ENCODE assay signal across 8 cellular contexts in the genomic region with DNA sequence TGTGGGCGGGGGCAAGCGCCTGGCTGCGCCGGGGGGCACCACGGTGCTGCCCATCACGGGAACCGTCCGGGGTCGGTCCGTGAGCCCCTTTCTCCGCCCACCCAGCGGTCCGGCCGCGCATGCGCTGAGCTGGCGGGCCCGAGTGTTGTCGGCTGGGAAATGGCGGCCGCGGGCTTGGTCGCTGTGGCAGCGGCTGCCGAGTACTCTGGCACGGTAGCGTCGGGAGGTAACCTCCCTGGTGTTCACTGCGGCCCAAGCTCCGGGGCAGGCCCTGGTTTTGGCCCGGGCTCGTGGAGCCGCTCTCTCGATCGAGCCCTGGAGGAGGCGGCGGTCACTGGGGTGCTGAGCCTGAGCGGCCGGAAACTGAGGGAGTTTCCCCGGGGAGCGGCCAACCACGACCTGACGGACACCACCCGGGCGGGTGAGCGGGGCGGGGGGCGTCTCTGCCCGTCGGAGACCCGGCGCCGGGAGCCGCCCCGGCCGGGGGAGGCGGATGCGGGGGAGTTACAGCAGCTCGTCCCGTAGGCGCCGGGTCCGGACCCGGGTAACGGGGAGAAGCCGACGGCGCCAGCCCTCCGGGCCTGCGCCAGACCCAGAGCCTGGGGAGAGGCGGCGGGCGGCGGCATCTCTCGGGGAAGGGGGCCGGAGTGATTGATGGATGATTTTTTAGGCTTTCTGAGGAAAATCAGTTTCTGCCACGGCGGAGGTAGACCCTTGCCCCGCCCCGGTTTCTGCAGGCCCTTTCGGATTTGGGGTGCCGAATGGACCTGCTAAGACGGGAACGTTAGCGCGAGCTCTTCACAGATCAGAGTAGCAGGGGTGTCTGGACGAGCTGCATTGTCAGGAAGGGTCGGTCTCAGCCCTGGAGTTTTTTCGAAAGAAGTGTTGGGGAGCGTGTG. TPM values are rescaled to one million over a fixed set of nuclear protein-coding genes. Genes with fewer than 3 reads are reported as not detected.
A peak's percentile ranks its signal among the peaks of the same experiment; 100 is the strongest.
DNase-seq lines count a peak whose midpoint lies in the region; ATAC-seq and TF ChIP-seq lines count a peak whose summit lies in the region.

A gene (plus strand): TSS at position 135 of the 899 bp plus-strand sequence. CDS start 25 bp downstream, at position 160.

- peak within 1 kb of the TSS; percentile 86 for H3K9ac ChIP-seq in parathyroid adenoma

- peak within 1 kb of the TSS; percentile 95 for H3K4me2 ChIP-seq in parathyroid adenoma (ENCODE audit: low read length)

- H3K27ac ChIP-seq in cardiac muscle cell = peak within 1 kb of the TSS; percentile 96
- H3K27ac ChIP-seq in parathyroid adenoma = peak within 1 kb of the TSS; percentile 91
- H3K27ac ChIP-seq in tibial artery = peak within 1 kb of the TSS; percentile 92 to 95

- H3K4me3 Mint-ChIP-seq in activated naive CD8-positive, alpha-beta T cell treated with anti-CD3 and anti-CD28 coated beads, Interleukin-2, amount 50 U/mL, for 24 hours = peak within 1 kb of the TSS; percentile 99

- H3K9me3 ChIP-seq in cardiac muscle cell (ENCODE audit: low read depth) = no peaks in the 10 kb centered on the region
- H3K9me3 ChIP-seq in parathyroid adenoma (ENCODE audit: control insufficient read depth, low read length) = no peaks in the 10 kb centered on the region
- H3K9me3 ChIP-seq in tibial artery = no peaks in the 10 kb centered on the region

- no peaks in the 10 kb centered on the region for H3K9me3 Mint-ChIP-seq in activated naive CD8-positive, alpha-beta T cell treated with anti-CD3 and anti-CD28 coated beads, Interleukin-2, amount 50 U/mL, for 24 hours

- H2AFZ ChIP-seq in parathyroid adenoma = peak within 1 kb of the TSS; percentile 99

- H3K27me3 Mint-ChIP-seq in activated naive CD8-positive, alpha-beta T cell treated with anti-CD3 and anti-CD28 coated beads, Interleukin-2, amount 50 U/mL, for 24 hours = no peaks in the 10 kb centered on the region

- H3K4me1 Mint-ChIP-seq in activated naive CD8-positive, alpha-beta T cell treated with anti-CD3 and anti-CD28 coated beads, Interleukin-2, amount 50 U/mL, for 24 hours = peaks cover 51% of the 10 kb centered on the region

- peak; percentile 81 for ATAC-seq in HG02571 (IDR thresholded peaks at IDR 0.05; ENCODE audit: unreplicated experiment)
- peak; percentile 64 for ATAC-seq in activated naive CD8-positive, alpha-beta T cell treated with anti-CD3 and anti-CD28 coated beads, Interleukin-2, amount 50 U/mL, for 24 hours

- peak within 1 kb of the TSS; percentile 93 for H3K4me3 ChIP-seq in GM12864 (ENCODE audit: low read depth, low read length)
- H3K4me3 ChIP-seq in cardiac muscle cell = peak within 1 kb of the TSS; percentile 77
- peak within 1 kb of the TSS; percentile 92 for H3K4me3 ChIP-seq in parathyroid adenoma (ENCODE audit: low read depth, low read length)
- H3K4me3 ChIP-seq in tibial artery = peak within 1 kb of the TSS; percentile 71 to 76

- intact Hi-C loops in tibial artery (cut with DNase I; ENCODE audit: low total_unique reads) = no loop called here

- H3K27me3 ChIP-seq in cardiac muscle cell (no peaks in the 10 kb centered on the region), parathyroid adenoma (ENCODE audit: control insufficient read depth, insufficient read depth, low read length) (no peaks in the 10 kb centered on the region), tibial artery (no peaks in the 10 kb centered on the region)

- H3K4me1 ChIP-seq in cardiac muscle cell (ENCODE audit: low read depth) (no peaks in the 10 kb centered on the region), parathyroid adenoma (no peaks in the 10 kb centered on the region), tibial artery (peaks cover 0 to 39% (median 17%) of the 10 kb centered on the region in 4 donors)

- no peak for TF ChIP-seq CTCF in GM12864 (IDR thresholded peaks at IDR 0.05; ENCODE audit: low read depth, low read length, missing control alignments)
- no peak for TF ChIP-seq CTCF in cardiac muscle cell (IDR thresholded peaks at IDR 0.05; ENCODE audit: low read depth, low read length)
- TF ChIP-seq CTCF in parathyroid adenoma (IDR thresholded peaks at IDR 0.05) = no peak
- TF ChIP-seq CTCF in tibial artery (IDR thresholded peaks at IDR 0.05) = no peak

- H3K36me3 ChIP-seq in cardiac muscle cell (no peaks in the 10 kb centered on the region), parathyroid adenoma (ENCODE audit: control insufficient read depth, insufficient read depth, low read length) (no peaks in the 10 kb centered on the region), tibial artery (no peaks in the 10 kb centered on the region)

- peaks cover 2% of the 10 kb centered on the region for H3K36me3 Mint-ChIP-seq in activated naive CD8-positive, alpha-beta T cell treated with anti-CD3 and anti-CD28 coated beads, Interleukin-2, amount 50 U/mL, for 24 hours (ENCODE audit: low read depth)

- peaks cover 6% of the 10 kb centered on the region for H3K79me2 ChIP-seq in parathyroid adenoma

- peak within 1 kb of the TSS; percentile 97 for H3K27ac Mint-ChIP-seq in activated naive CD8-positive, alpha-beta T cell treated with anti-CD3 and anti-CD28 coated beads, Interleukin-2, amount 50 U/mL, for 24 hours

- DNase-seq in GM12864 (ENCODE audit: low read depth) (no peak), NCI-H1105 (lab: John Stamatoyannopoulos, UW) (peak; percentile 85), T follicular helper cell (ENCODE audit: low read depth) (peak; percentile 69), cardiac muscle cell (ENCODE audit: low read depth in 1 of 2, low spot score in 1 of 2) (peak; percentile 85 to 92), tibial artery (peak; percentile 76 to 88)
- DNase-seq in activated naive CD8-positive, alpha-beta T cell treated with anti-CD3 and anti-CD28 coated beads, Interleukin-2, amount 50 U/mL, for 24 hours = peak; percentile 91

RNA-seq across cellular contexts. Expression of the gene that starts here (rescaled TPM):
- 25.1 and 38.9 TPM in 2 replicates for total RNA-seq in cardiac muscle cell
- 34.0 and 36.7 TPM in 2 replicates for polyA plus RNA-seq in cardiac muscle cell
